In genomic region chr5:147168578-147169327, GRCh38 we compare ENCODE assay signal across 12 cellular contexts.
A peak's percentile ranks its signal among the peaks of the same experiment; 100 is the strongest.
DNase-seq lines count a peak whose midpoint lies in the region; ATAC-seq and TF ChIP-seq lines count a peak whose summit lies in the region.
"Had no signal": no experiment of that assay in that cellular context is flagged by ENCODE, and none has a peak within 500 bp of the region (broad histone marks: within the 10 kb centered on the region; RNA-seq: fewer than 3 reads in every experiment).

No MANE protein-coding gene starts in this region.

- H3K9ac ChIP-seq in smooth muscle cell (ENCODE audit: low read depth): no peak overlapping the region

- H3K4me1 ChIP-seq in smooth muscle cell (ENCODE audit: low read depth): no peaks in the 10 kb centered on the region
- H3K4me1 ChIP-seq: testis had no signal

- H3K27ac ChIP-seq in smooth muscle cell (ENCODE audit: low read depth): peak overlapping the region; percentile 55
- H3K27ac ChIP-seq: testis had no signal

- no peaks in the 10 kb centered on the region for H4K20me1 ChIP-seq in smooth muscle cell (ENCODE audit: low read depth)

- no peak overlapping the region for H3K4me3 ChIP-seq in smooth muscle cell
- H3K4me3 ChIP-seq: testis had no signal

- H3K79me2 ChIP-seq in smooth muscle cell (ENCODE audit: low read depth): no peaks in the 10 kb centered on the region

- H3F3A ChIP-seq in smooth muscle cell (ENCODE audit: low read depth): peaks cover 8% of the 10 kb centered on the region

- no peaks in the 10 kb centered on the region for H3K36me3 ChIP-seq in smooth muscle cell (ENCODE audit: low read depth)

- WGBS in smooth muscle cell (ENCODE audit: low lambda C conversion rate): 64% methylated on average over 4 of the region's 4 CpGs

- no peak overlapping the region for H2AFZ ChIP-seq in smooth muscle cell (ENCODE audit: low read depth)

- peak; percentile 27 for DNase-seq in SW480 (ENCODE audit: low spot score)
- peak; percentile 20 for DNase-seq in foreskin melanocyte
- DNase-seq in smooth muscle cell (lab: John Stamatoyannopoulos, UW; ENCODE audit: unreplicated experiment): no peak
- DNase-seq in DMS153 (lab: John Stamatoyannopoulos, UW): no peak
- no peak for DNase-seq in activated gamma-delta T cell (lab: John Stamatoyannopoulos, UW)
- DNase-seq in DMS79 treated with DMSO at 0.1 percent for 48 hours (lab: John Stamatoyannopoulos, UW): no peak
- DNase-seq: activated naive CD4-positive, alpha-beta T cell treated with anti-CD3 and anti-CD28 coated beads, Interleukin-2, amount 50 U/mL, for 16 hours; naive B cell; T1000 had no signal

- peak overlapping the region; percentile 34 for H3K4me2 ChIP-seq in smooth muscle cell

- peak; percentile 2 for ATAC-seq in GM19467 (IDR thresholded peaks at IDR 0.05; ENCODE audit: unreplicated experiment)
- no peak for ATAC-seq in GM21381 (IDR thresholded peaks at IDR 0.05; ENCODE audit: unreplicated experiment)

- no peaks in the 10 kb centered on the region for H3K27me3 ChIP-seq in smooth muscle cell (ENCODE audit: low read depth)
- H3K27me3 ChIP-seq: testis had no signal

- no peak for TF ChIP-seq CTCF in smooth muscle cell (IDR thresholded peaks at IDR 0.05; ENCODE audit: borderline replicate concordance, insufficient read depth, poor library complexity, severe bottlenecking)

- H3K9me3 ChIP-seq in smooth muscle cell (replicated peaks; ENCODE audit: low read depth): no peaks in the 10 kb centered on the region
- H3K9me3 ChIP-seq: testis had no signal

Comparison
In these comparisons a context has a peak if more than half of its experiments do, and no peak if none do; other contexts are left out.
1. DNase-seq: peak in SW480 (single experiment) and foreskin melanocyte (single experiment); none in smooth muscle cell (single experiment), DMS153 (single experiment), activated gamma-delta T cell (single experiment) and DMS79 treated with DMSO at 0.1 percent for 48 hours (single experiment).